Comparison of ENCODE assay signal across 39 cellular contexts in the genomic region with DNA sequence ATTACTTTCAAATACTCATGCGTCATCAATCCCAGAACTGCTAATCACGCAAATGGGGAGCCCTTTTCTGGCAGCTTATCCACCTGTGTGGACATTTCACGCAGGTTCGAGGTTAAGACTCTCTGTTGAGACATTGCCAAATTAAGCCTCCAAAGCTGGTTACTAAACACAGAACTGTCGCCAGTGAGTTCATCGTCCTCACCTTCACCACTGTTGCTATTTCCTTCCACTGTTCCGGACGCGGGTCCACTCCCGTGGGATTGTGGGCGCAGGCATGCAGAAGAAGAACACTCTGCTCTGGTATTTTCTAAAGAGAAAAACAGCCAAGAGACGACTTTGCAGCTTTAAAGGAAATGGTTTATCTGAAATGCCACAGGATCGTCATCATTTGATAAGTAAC.
"Had no signal": no experiment of that assay in that cellular context is flagged by ENCODE, and none has a peak within 500 bp of the region (broad histone marks: within the 10 kb centered on the region; RNA-seq: fewer than 3 reads in every experiment).

No MANE protein-coding gene starts in this region.

- DNase-seq: activated CD4-positive, alpha-beta memory T cell treated with anti-CD3 and anti-CD28 coated beads, Interleukin-2, amount 10 ng/mL, durations not matched to agents 7 days and 5 days; activated CD4-positive, alpha-beta T cell treated with anti-CD3 and anti-CD28 coated beads for 1 hour; activated CD4-positive, alpha-beta T cell treated with anti-CD3 and anti-CD28 coated beads for 36 hours; activated CD4-positive, alpha-beta T cell treated with anti-CD3 and anti-CD28 coated beads for 48 hours; activated CD4-positive, alpha-beta T cell treated with anti-CD3 and anti-CD28 coated beads, Interleukin-2, amount 10 ng/mL, durations not matched to agents 7 days and 5 days; activated CD4-positive, alpha-beta T cell treated with anti-CD3 and anti-CD28 coated beads, Interleukin-2, amount 50 U/mL, for 48 hours; activated CD4-positive, CD25-positive, alpha-beta regulatory T cell; activated CD8-positive, alpha-beta memory T cell treated with anti-CD3 and anti-CD28 coated beads for 24 hours; activated CD8-positive, alpha-beta memory T cell treated with anti-CD3 and anti-CD28 coated beads, Interleukin-2, amount 10 ng/mL, durations not matched to agents 7 days and 5 days; activated CD8-positive, alpha-beta memory T cell treated with anti-CD3 and anti-CD28 coated beads, Interleukin-2, amount 50 U/mL, for 48 hours; activated CD8-positive, alpha-beta T cell treated with anti-CD3 and anti-CD28 coated beads, Interleukin-2, amount 10 ng/mL, durations not matched to agents 7 days and 5 days; activated effector memory CD4-positive, alpha-beta T cell treated with Interleukin-2 at 50 U/mL for 16 hours; activated gamma-delta T cell; activated naive CD4-positive, alpha-beta T cell treated with anti-CD3 and anti-CD28 coated beads, Interleukin-2, amount 10 ng/mL, durations not matched to agents 7 days and 5 days; activated naive CD4-positive, alpha-beta T cell treated with Interleukin-2 at 50 U/mL for 16 hours; activated naive CD8-positive, alpha-beta T cell treated with anti-CD3 and anti-CD28 coated beads, Interleukin-2, amount 10 ng/mL, durations not matched to agents 7 days and 5 days; activated naive CD8-positive, alpha-beta T cell treated with anti-CD3 and anti-CD28 coated beads, Interleukin-2, amount 50 U/mL, for 24 hours; activated T-cell treated with anti-CD3 and anti-CD28 coated beads, Interleukin-2, amount 50 U/mL, for 24 hours; activated T-cell treated with anti-CD3 and anti-CD28 coated beads, Interleukin-2, amount 50 U/mL, for 48 hours; amygdala; anterior cingulate cortex; caudate nucleus; cerebellar nuclear complex; T-helper 1 cell; T-helper 2 cell; T-helper 9 cell had no signal

- H3K27me3 ChIP-seq: ascending aorta, cardiac muscle cell had no signal

- H3K4me3 ChIP-seq: ascending aorta, cardiac muscle cell had no signal

- H3K4me3 Mint-ChIP-seq: activated CD4-positive, alpha-beta memory T cell treated with anti-CD3 and anti-CD28 coated beads, Interleukin-2, amount 10 ng/mL, durations not matched to agents 7 days and 5 days; activated CD4-positive, alpha-beta T cell treated with anti-CD3 and anti-CD28 coated beads for 36 hours; activated CD4-positive, alpha-beta T cell treated with anti-CD3 and anti-CD28 coated beads, Interleukin-2, amount 10 ng/mL, durations not matched to agents 7 days and 5 days; activated CD8-positive, alpha-beta memory T cell treated with anti-CD3 and anti-CD28 coated beads, Interleukin-2, amount 10 ng/mL, durations not matched to agents 7 days and 5 days; activated CD8-positive, alpha-beta T cell treated with anti-CD3 and anti-CD28 coated beads, Interleukin-2, amount 10 ng/mL, durations not matched to agents 7 days and 5 days; activated naive CD4-positive, alpha-beta T cell treated with anti-CD3 and anti-CD28 coated beads, Interleukin-2, amount 10 ng/mL, durations not matched to agents 7 days and 5 days; activated naive CD4-positive, alpha-beta T cell treated with anti-CD3 and anti-CD28 coated beads, Interleukin-2, amount 50 U/mL, for 24 hours; activated naive CD8-positive, alpha-beta T cell; activated naive CD8-positive, alpha-beta T cell treated with anti-CD3 and anti-CD28 coated beads, Interleukin-2, amount 10 ng/mL, durations not matched to agents 7 days and 5 days; activated naive CD8-positive, alpha-beta T cell treated with anti-CD3 and anti-CD28 coated beads, Interleukin-2, amount 50 U/mL, for 24 hours; activated T-cell treated with anti-CD3 and anti-CD28 coated beads, Interleukin-2, amount 50 U/mL, for 24 hours; brain; central memory CD8-positive, alpha-beta T cell; T-helper 1 cell treated with Interleukin-12 subunit alpha and Interleukin-12 subunit beta and Interleukin-4 antibody, amounts not matched to agents 30 μg/mL and 1 μg/mL, for 36 hours; T-helper 2 cell treated with Interferon-gamma antibody and Interleukin-4, amounts not matched to agents 5 μg/mL and 100 μg/mL, for 36 hours had no signal

- H3K4me1 ChIP-seq: ascending aorta had no signal

- H3K9me3 ChIP-seq: ascending aorta had no signal

- ATAC-seq: activated CD4-positive, alpha-beta T cell treated with anti-CD3 and anti-CD28 coated beads for 36 hours; activated CD4-positive, CD25-positive, alpha-beta regulatory T cell treated with anti-CD3 and anti-CD28 coated beads, Interleukin-2, amount 50 U/mL, for 24 hours; activated CD8-positive, alpha-beta memory T cell treated with anti-CD3 and anti-CD28 coated beads, Interleukin-2, amount 10 ng/mL, durations not matched to agents 7 days and 5 days; activated CD8-positive, alpha-beta T cell treated with anti-CD3 and anti-CD28 coated beads, Interleukin-2, amount 10 ng/mL, durations not matched to agents 7 days and 5 days; activated naive CD8-positive, alpha-beta T cell treated with anti-CD3 and anti-CD28 coated beads, Interleukin-2, amount 50 U/mL, for 24 hours had no signal

- FAIRE-seq: bronchial epithelial cell, TTC549 had no signal

- H3K9me3 Mint-ChIP-seq: activated CD4-positive, alpha-beta memory T cell treated with anti-CD3 and anti-CD28 coated beads, Interleukin-2, amount 10 ng/mL, durations not matched to agents 7 days and 5 days; activated CD4-positive, alpha-beta T cell treated with anti-CD3 and anti-CD28 coated beads, Interleukin-2, amount 10 ng/mL, durations not matched to agents 7 days and 5 days; activated naive CD4-positive, alpha-beta T cell treated with anti-CD3 and anti-CD28 coated beads, Interleukin-2, amount 10 ng/mL, durations not matched to agents 7 days and 5 days; activated naive CD4-positive, alpha-beta T cell treated with anti-CD3 and anti-CD28 coated beads, Interleukin-2, amount 50 U/mL, for 24 hours; activated naive CD8-positive, alpha-beta T cell treated with anti-CD3 and anti-CD28 coated beads, Interleukin-2, amount 10 ng/mL, durations not matched to agents 7 days and 5 days; activated naive CD8-positive, alpha-beta T cell treated with anti-CD3 and anti-CD28 coated beads, Interleukin-2, amount 50 U/mL, for 24 hours; activated T-cell treated with anti-CD3 and anti-CD28 coated beads, Interleukin-2, amount 50 U/mL, for 24 hours; activated T-helper 2 cell treated with anti-CD3 and anti-CD28 coated beads, Interferon-gamma antibody, Interleukin-2, Interleukin-4, amounts not matched to agents 10 μg/mL and 5 μg/mL and 100 μg/mL, durations not matched to agents 14 hours and 24 hours and 36 hours; brain; central memory CD8-positive, alpha-beta T cell; T-helper 1 cell treated with Interleukin-12 subunit alpha and Interleukin-12 subunit beta and Interleukin-4 antibody, amounts not matched to agents 30 μg/mL and 1 μg/mL, for 36 hours; T-helper 2 cell treated with Interferon-gamma antibody and Interleukin-4, amounts not matched to agents 5 μg/mL and 100 μg/mL, for 36 hours had no signal

- H3K4me1 Mint-ChIP-seq: activated CD4-positive, alpha-beta memory T cell treated with anti-CD3 and anti-CD28 coated beads, Interleukin-2, amount 10 ng/mL, durations not matched to agents 7 days and 5 days; activated CD4-positive, alpha-beta T cell treated with anti-CD3 and anti-CD28 coated beads for 36 hours; activated CD4-positive, alpha-beta T cell treated with anti-CD3 and anti-CD28 coated beads, Interleukin-2, amount 10 ng/mL, durations not matched to agents 7 days and 5 days; activated CD8-positive, alpha-beta memory T cell treated with anti-CD3 and anti-CD28 coated beads, Interleukin-2, amount 10 ng/mL, durations not matched to agents 7 days and 5 days; activated naive CD4-positive, alpha-beta T cell treated with anti-CD3 and anti-CD28 coated beads, Interleukin-2, amount 10 ng/mL, durations not matched to agents 7 days and 5 days; activated naive CD4-positive, alpha-beta T cell treated with anti-CD3 and anti-CD28 coated beads, Interleukin-2, amount 50 U/mL, for 24 hours; activated naive CD8-positive, alpha-beta T cell treated with anti-CD3 and anti-CD28 coated beads, Interleukin-2, amount 10 ng/mL, durations not matched to agents 7 days and 5 days; activated naive CD8-positive, alpha-beta T cell treated with anti-CD3 and anti-CD28 coated beads, Interleukin-2, amount 50 U/mL, for 24 hours; brain; central memory CD8-positive, alpha-beta T cell had no signal

- H3K27me3 Mint-ChIP-seq: activated CD4-positive, alpha-beta memory T cell treated with anti-CD3 and anti-CD28 coated beads, Interleukin-2, amount 10 ng/mL, durations not matched to agents 7 days and 5 days; activated CD4-positive, alpha-beta T cell treated with anti-CD3 and anti-CD28 coated beads for 36 hours; activated CD4-positive, alpha-beta T cell treated with anti-CD3 and anti-CD28 coated beads, Interleukin-2, amount 10 ng/mL, durations not matched to agents 7 days and 5 days; activated CD8-positive, alpha-beta memory T cell treated with anti-CD3 and anti-CD28 coated beads, Interleukin-2, amount 10 ng/mL, durations not matched to agents 7 days and 5 days; activated naive CD4-positive, alpha-beta T cell treated with anti-CD3 and anti-CD28 coated beads, Interleukin-2, amount 10 ng/mL, durations not matched to agents 7 days and 5 days; activated naive CD4-positive, alpha-beta T cell treated with anti-CD3 and anti-CD28 coated beads, Interleukin-2, amount 50 U/mL, for 24 hours; activated naive CD8-positive, alpha-beta T cell; activated naive CD8-positive, alpha-beta T cell treated with anti-CD3 and anti-CD28 coated beads, Interleukin-2, amount 10 ng/mL, durations not matched to agents 7 days and 5 days; activated naive CD8-positive, alpha-beta T cell treated with anti-CD3 and anti-CD28 coated beads, Interleukin-2, amount 50 U/mL, for 24 hours; activated T-cell treated with anti-CD3 and anti-CD28 coated beads, Interleukin-2, amount 50 U/mL, for 24 hours; brain; central memory CD8-positive, alpha-beta T cell had no signal

- H3K27ac ChIP-seq: ascending aorta, cardiac muscle cell, VCaP had no signal

- H3K27ac Mint-ChIP-seq: activated CD4-positive, alpha-beta memory T cell treated with anti-CD3 and anti-CD28 coated beads, Interleukin-2, amount 10 ng/mL, durations not matched to agents 7 days and 5 days; activated CD4-positive, alpha-beta T cell treated with anti-CD3 and anti-CD28 coated beads for 36 hours; activated CD8-positive, alpha-beta memory T cell treated with anti-CD3 and anti-CD28 coated beads, Interleukin-2, amount 10 ng/mL, durations not matched to agents 7 days and 5 days; activated CD8-positive, alpha-beta T cell treated with anti-CD3 and anti-CD28 coated beads, Interleukin-2, amount 10 ng/mL, durations not matched to agents 7 days and 5 days; activated naive CD4-positive, alpha-beta T cell treated with anti-CD3 and anti-CD28 coated beads, Interleukin-2, amount 10 ng/mL, durations not matched to agents 7 days and 5 days; activated naive CD4-positive, alpha-beta T cell treated with anti-CD3 and anti-CD28 coated beads, Interleukin-2, amount 50 U/mL, for 24 hours; activated naive CD8-positive, alpha-beta T cell treated with anti-CD3 and anti-CD28 coated beads, Interleukin-2, amount 10 ng/mL, durations not matched to agents 7 days and 5 days; activated naive CD8-positive, alpha-beta T cell treated with anti-CD3 and anti-CD28 coated beads, Interleukin-2, amount 50 U/mL, for 24 hours; activated T-cell treated with anti-CD3 and anti-CD28 coated beads, Interleukin-2, amount 50 U/mL, for 24 hours; activated T-helper 2 cell treated with anti-CD3 and anti-CD28 coated beads, Interferon-gamma antibody, Interleukin-2, Interleukin-4, amounts not matched to agents 10 μg/mL and 5 μg/mL and 100 μg/mL, durations not matched to agents 14 hours and 24 hours and 36 hours; brain; T-helper 1 cell treated with Interleukin-12 subunit alpha and Interleukin-12 subunit beta and Interleukin-4 antibody, amounts not matched to agents 30 μg/mL and 1 μg/mL, for 36 hours; T-helper 2 cell treated with Interferon-gamma antibody and Interleukin-4, amounts not matched to agents 5 μg/mL and 100 μg/mL, for 36 hours had no signal
